8 cellular contexts compared by ENCODE assay signal in the genomic region with DNA sequence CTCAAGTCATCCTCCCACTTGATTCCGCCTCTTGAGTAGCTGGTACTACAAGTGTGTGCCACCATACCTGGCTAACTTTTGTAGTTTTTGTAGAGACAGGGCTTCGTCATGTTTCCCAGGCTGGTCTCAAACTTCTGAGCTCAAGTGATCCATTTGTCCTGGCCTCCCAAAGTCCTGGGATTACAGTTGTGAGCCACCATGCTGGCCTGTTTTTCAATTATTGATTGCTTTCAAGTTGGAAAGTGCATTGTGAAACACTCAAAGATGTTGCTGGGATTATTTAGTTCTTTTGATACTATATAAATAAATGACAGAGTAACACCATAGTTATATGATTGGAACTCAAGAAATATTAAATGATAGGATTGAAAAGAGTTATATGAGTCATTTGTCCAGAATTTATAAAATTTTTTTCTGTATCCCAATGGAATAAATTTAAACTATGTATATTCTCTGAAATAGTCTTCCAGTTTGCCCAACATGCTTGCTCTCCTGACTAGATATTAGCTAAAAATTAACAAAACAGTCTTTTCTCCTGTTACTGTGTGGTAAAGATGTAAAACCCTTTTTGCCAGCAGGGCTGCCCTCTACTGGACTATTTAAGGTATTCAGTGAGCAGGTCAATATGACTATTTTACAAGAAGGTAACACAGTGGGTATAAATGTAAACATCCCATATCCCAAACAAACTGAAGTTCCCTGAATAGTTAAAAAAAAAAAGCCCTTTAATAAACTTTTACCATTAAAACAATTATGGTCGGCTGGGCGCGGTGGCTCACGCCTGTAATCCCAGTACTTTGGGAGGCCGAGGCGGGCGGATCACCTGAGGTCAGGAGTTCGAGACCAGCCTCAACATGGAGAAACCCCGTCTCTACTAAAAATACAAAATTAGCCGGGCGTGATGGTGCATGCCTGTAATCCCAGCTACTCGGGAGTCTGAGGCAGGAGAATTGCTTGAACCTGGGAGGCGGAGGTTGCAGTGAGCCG. TPM values are rescaled to one million over a fixed set of nuclear protein-coding genes. Genes with fewer than 3 reads are reported as not detected.
DNase-seq lines count a peak whose midpoint lies in the region; ATAC-seq, FAIRE-seq and TF ChIP-seq lines count a peak whose summit lies in the region.

No MANE protein-coding gene starts in this region.

- peaks cover 32% of the 10 kb centered on the region for H3K4me1 Mint-ChIP-seq in nephron progenitor cell

- H3K27me3 Mint-ChIP-seq in nephron progenitor cell (ENCODE audit: low read depth, poor library complexity), result no peaks in the 10 kb centered on the region

- H3K4me3 Mint-ChIP-seq in nephron progenitor cell, result no peak overlapping the region

- H3K9me3 ChIP-seq in A673 (ENCODE audit: low read depth, low read length, poor library complexity, severe bottlenecking) (no peaks in the 10 kb centered on the region), MM.1S (replicated peaks; ENCODE audit: insufficient read depth, low read length) (no peaks in the 10 kb centered on the region)

- H3K4me3 ChIP-seq in A673 (ENCODE audit: low read depth, low read length, poor library complexity, severe bottlenecking) (no peak overlapping the region), MM.1S (ENCODE audit: low read length) (no peak overlapping the region)

- H3K9me2 ChIP-seq in MM.1S (replicated peaks; ENCODE audit: insufficient read depth, low read length), result no peaks in the 10 kb centered on the region

- peaks cover under 1% of the 10 kb centered on the region for H3K36me3 ChIP-seq in A673 (ENCODE audit: insufficient read depth, low read length, poor library complexity, severe bottlenecking)
- no peaks in the 10 kb centered on the region for H3K36me3 ChIP-seq in MM.1S (replicated peaks; ENCODE audit: insufficient read depth, low read length)

- peak; percentile 86 for FAIRE-seq in TTC549 (lab: Jason Lieb, UNC)

- no peak overlapping the region for H3K27ac Mint-ChIP-seq in nephron progenitor cell

- H3K4me2 ChIP-seq in MM.1S (ENCODE audit: low read depth, low read length), result no peak overlapping the region

- H3K79me2 ChIP-seq in MM.1S (ENCODE audit: low read length), result peaks cover 47% of the 10 kb centered on the region

- DNase-seq in A673 (ENCODE audit: low spot score) (peak; percentile 73), GM10248 (ENCODE audit: extremely low spot score) (peak; percentile 66), HEK293T (ENCODE audit: extremely low spot score) (peak; percentile 45), MM.1S (peak; percentile 62), nephron progenitor cell (peak; percentile 23), middle frontal gyrus (ENCODE audit: extremely low spot score, low spot score) (no peak)

- peaks cover 49% of the 10 kb centered on the region for H3K36me3 Mint-ChIP-seq in nephron progenitor cell (ENCODE audit: low read depth)

- H3K9ac ChIP-seq in MM.1S (ENCODE audit: low read length), result no peak overlapping the region

- H2AFZ ChIP-seq in MM.1S (ENCODE audit: low read length), result no peak overlapping the region

- peak; percentile 70 for ATAC-seq in esophagus mucosa

- H3K27ac ChIP-seq in A673 (ENCODE audit: low read depth, low read length, poor library complexity, severe bottlenecking) (no peak overlapping the region), MM.1S (ENCODE audit: low read length) (no peak overlapping the region)

- no peaks in the 10 kb centered on the region for H3F3A ChIP-seq in MM.1S (ENCODE audit: insufficient read depth, low read length)

- no peaks in the 10 kb centered on the region for H3K9me3 Mint-ChIP-seq in nephron progenitor cell

- H3K27me3 ChIP-seq in A673 (replicated peaks; ENCODE audit: insufficient read depth, low read depth, low read length, poor library complexity) (no peaks in the 10 kb centered on the region), MM.1S (replicated peaks; ENCODE audit: insufficient read depth, low read length) (no peaks in the 10 kb centered on the region)

- intact Hi-C loops in A673 (cut with micrococcal nuclease; ENCODE audit: unreplicated experiment), result loop anchor here (1.0 to 5.0 kb wide), 3 partner anchors 106 to 211 kb away; no protein-coding TSS in a partner anchor

- peak; percentile 73 for TF ChIP-seq CTCF in A673 (conservative IDR thresholded peaks at IDR 0.05; ENCODE audit: low read depth, low read length)
- peak; percentile 64 for TF ChIP-seq CTCF in GM10248 (IDR thresholded peaks at IDR 0.05; ENCODE audit: control extremely low read depth, extremely low read depth, low read depth, missing control alignments)
- peak; percentile 64 for TF ChIP-seq CTCF in MM.1S (IDR thresholded peaks at IDR 0.05; ENCODE audit: low read length)
- peak; percentile 67 for TF ChIP-seq CTCF in nephron progenitor cell (IDR thresholded peaks at IDR 0.05)

- H4K20me1 ChIP-seq in MM.1S (ENCODE audit: insufficient read depth, low read length), result peaks cover 10% of the 10 kb centered on the region; the same call in 1 of the 2 replicates

- BruUV-seq in A673 (replicated peaks; lab: Mats Ljungman, UMichigan), result no TSS peak

- CTCF ChIA-PET in A673 (lab: Charles Lee), result interaction anchor here (0.6 to 1.4 kb wide), 7 partner anchors 9 to 250 kb away, joined by 3 to 25 read pairs (median 4); no protein-coding TSS in a partner anchor
- CTCF ChIA-PET in GM10248 (lab: Yijun Ruan, JAX), result interaction anchor here (0.6 to 5.7 kb wide), 33 partner anchors 8 to 845 kb away, joined by 3 to 84 read pairs (median 5); no protein-coding TSS in a partner anchor
- CTCF ChIA-PET in HEK293T (lab: Yijun Ruan, JAX), result interaction anchor here (0.6 to 1.4 kb wide), 14 partner anchors 11 to 822 kb away, joined by 3 to 7 read pairs (median 4); no protein-coding TSS in a partner anchor

- H3K4me1 ChIP-seq in A673 (ENCODE audit: insufficient read depth, low read length, poor library complexity, severe bottlenecking), result peaks cover 52% of the 10 kb centered on the region
- H3K4me1 ChIP-seq in MM.1S (ENCODE audit: low read length), result no peaks in the 10 kb centered on the region

- POLR2A ChIA-PET in A673 (lab: Charles Lee; ENCODE audit: low non-redundant PET) (no interaction called here), GM10248 (lab: Yijun Ruan, JAX) (interaction anchor here (0.7 kb wide), 1 partner anchor 218 kb away, joined by 3 read pairs; no protein-coding TSS in a partner anchor), HEK293T (lab: Yijun Ruan, JAX) (no interaction called here)

TF ChIP-seq in HEK293T, 16 proteins besides CTCF, POLR2A, EP300 and RAD21:
- TF ChIP-seq BHLHE40 (IDR thresholded peaks at IDR 0.05; ENCODE audit: borderline replicate concordance), result no peak

RNA-seq across cellular contexts. Expression of gene ACSL3, which starts 42.7 kb away (rescaled TPM):
- 155 and 163 TPM in 2 replicates for total RNA-seq in A673 (2021)
- total RNA-seq in esophagus mucosa, result 125 TPM
